In the genomic region with DNA sequence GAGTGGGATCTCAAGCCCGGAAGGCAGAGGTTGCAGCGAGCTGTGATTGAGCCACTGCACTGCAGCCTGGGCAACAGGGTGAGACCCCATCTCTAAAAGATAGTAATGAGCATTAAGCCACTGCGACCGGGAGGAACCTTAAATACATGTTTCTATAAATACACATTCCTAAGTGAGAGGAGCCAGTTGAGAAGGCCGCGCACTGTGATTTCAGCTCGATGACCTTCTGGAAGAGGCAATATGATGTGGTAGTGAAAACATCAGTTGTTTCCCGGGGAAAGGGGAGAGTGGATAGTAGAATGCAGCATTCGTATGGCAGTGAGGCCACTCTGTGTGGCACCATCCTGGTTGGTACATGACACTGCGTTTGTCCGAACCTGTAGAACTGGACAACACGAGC, we compare ENCODE assay signal across 16 cellular contexts. TPM values are rescaled to one million over a fixed set of nuclear protein-coding genes. Genes with fewer than 3 reads are reported as not detected.
DNase-seq lines count a peak whose midpoint lies in the region; ATAC-seq and TF ChIP-seq lines count a peak whose summit lies in the region.
"Had no signal": no experiment of that assay in that cellular context is flagged by ENCODE, and none has a peak within 500 bp of the region (broad histone marks: within the 10 kb centered on the region; RNA-seq: fewer than 3 reads in every experiment).

No MANE protein-coding gene starts in this region.

- CTCF ChIA-PET in RWPE1 (lab: Yijun Ruan, JAX), result no interaction called here

- H3K4me3 Mint-ChIP-seq in endothelial cell (ENCODE audit: unreplicated experiment), result peak overlapping the region; percentile 32
- H3K4me3 Mint-ChIP-seq in type B pancreatic cell, result no peak overlapping the region
- H3K4me3 Mint-ChIP-seq: activated CD4-positive, alpha-beta memory T cell treated with anti-CD3 and anti-CD28 coated beads for 36 hours had no signal

- peaks cover 5% of the 10 kb centered on the region for H3K36me3 Mint-ChIP-seq in endothelial cell (ENCODE audit: low read depth, unreplicated experiment)
- H3K36me3 Mint-ChIP-seq in type B pancreatic cell, result peaks cover 7% of the 10 kb centered on the region

- no peak overlapping the region for H3K23ac ChIP-seq in mesendoderm (ENCODE audit: low read length)

- H2BK120ac ChIP-seq in mesendoderm (ENCODE audit: low read depth, low read length), result no peak overlapping the region

- H3K36me3 ChIP-seq in mesendoderm (ENCODE audit: control insufficient read depth, insufficient read depth, low read length) (no peaks in the 10 kb centered on the region), brain microvascular endothelial cell (replicated peaks) (no peaks in the 10 kb centered on the region)
- H3K36me3 ChIP-seq: neutrophil had no signal

- no peak overlapping the region for H3K9ac ChIP-seq in mesendoderm (ENCODE audit: low read length)

- H2BK15ac ChIP-seq in mesendoderm (replicated peaks; ENCODE audit: low read depth), result no peak overlapping the region

- no peak overlapping the region for H4K5ac ChIP-seq in mesendoderm (ENCODE audit: low read length)

- in situ Hi-C loops in brain microvascular endothelial cell (cut with HindIII; ENCODE audit: low pct_ligation_motif_present, low sequenced_read_pairs), result no loop called here

- no peak overlapping the region for H2BK5ac ChIP-seq in mesendoderm (ENCODE audit: low read length)

- peaks cover 4% of the 10 kb centered on the region for H3K79me2 ChIP-seq in mesendoderm (ENCODE audit: control insufficient read depth, insufficient read depth, low read length)

- no peak for TF ChIP-seq CTCF in RWPE1 (conservative IDR thresholded peaks at IDR 0.05; ENCODE audit: low read depth)
- no peak for TF ChIP-seq CTCF in endothelial cell (IDR thresholded peaks at IDR 0.05; ENCODE audit: unreplicated experiment)
- TF ChIP-seq CTCF in type B pancreatic cell (conservative IDR thresholded peaks at IDR 0.05), result no peak
- no peak for TF ChIP-seq CTCF in brain microvascular endothelial cell (IDR thresholded peaks at IDR 0.05; ENCODE audit: low read depth, low read length, missing control alignments)
- no peak for TF ChIP-seq CTCF in omental fat pad (IDR thresholded peaks at IDR 0.05)

- H4K8ac ChIP-seq in mesendoderm (ENCODE audit: low read depth, low read length), result no peak overlapping the region

- H3K4me1 Mint-ChIP-seq in endothelial cell (ENCODE audit: unreplicated experiment) (peaks cover 33% of the 10 kb centered on the region), type B pancreatic cell (ENCODE audit: unreplicated experiment) (peaks cover 22% of the 10 kb centered on the region)

- H3K4me1 ChIP-seq in mesendoderm (ENCODE audit: control insufficient read depth, low read depth, low read length), result peaks cover 4% of the 10 kb centered on the region
- H3K4me1 ChIP-seq: SJCRH30 had no signal

- H3K27ac Mint-ChIP-seq in endothelial cell (ENCODE audit: unreplicated experiment), result peak overlapping the region; percentile 81
- peak overlapping the region; percentile 10 for H3K27ac Mint-ChIP-seq in type B pancreatic cell
- H3K27ac Mint-ChIP-seq: activated CD4-positive, alpha-beta memory T cell treated with anti-CD3 and anti-CD28 coated beads for 36 hours had no signal

- no CpG with 5 or more reads among the region's 12 CpGs for WGBS in mesendoderm (ENCODE audit: extremely low coverage, insufficient coverage, low lambda C conversion rate)

- H3K4me3 ChIP-seq in mesendoderm (ENCODE audit: low read length) (no peak overlapping the region), brain microvascular endothelial cell (ENCODE audit: low read depth, low read length) (no peak overlapping the region)
- H3K4me3 ChIP-seq: BLaER1 treated with 17β-estradiol and CSF1 and Interleukin-3, amounts not matched to agents 10 nM and 100 nM; GM23248; SJCRH30 had no signal

- H3K4ac ChIP-seq in mesendoderm (ENCODE audit: low read depth, low read length), result no peak overlapping the region

- no peak for ATAC-seq in omental fat pad (ENCODE audit: low FRiP score)

- H2AK5ac ChIP-seq in mesendoderm (ENCODE audit: low read length), result no peak overlapping the region

- peak overlapping the region; percentile 1 for H3K56ac ChIP-seq in mesendoderm (ENCODE audit: low read length)

- peak overlapping the region; percentile 23 for H3K27ac ChIP-seq in RWPE1
- H3K27ac ChIP-seq in mesendoderm (ENCODE audit: low read depth, low read length), result no peak overlapping the region
- H3K27ac ChIP-seq in brain microvascular endothelial cell, result no peak overlapping the region
- H3K27ac ChIP-seq: neutrophil, SJCRH30 had no signal

- DNase-seq in RWPE1 (ENCODE audit: low spot score) (no peak), endothelial cell (ENCODE audit: low spot score) (no peak), mesendoderm (no peak), type B pancreatic cell (ENCODE audit: extremely low spot score, unreplicated experiment) (no peak), brain microvascular endothelial cell (no peak), AG08395 (ENCODE audit: low spot score) (no peak), omental fat pad (ENCODE audit: low spot score) (no peak)
- DNase-seq: activated CD4-positive, alpha-beta memory T cell treated with anti-CD3 and anti-CD28 coated beads for 36 hours; activated T-cell treated with anti-CD3 and anti-CD28 coated beads, Interleukin-2, amount 50 U/mL, for 48 hours; DMS79 treated with DMSO at 0.1 percent for 48 hours; erythroblast; GM23248; SJCRH30; stimulated activated CD4-positive, alpha-beta T cell treated with anti-CD3 and anti-CD28 coated beads, Interleukin-4, amount 100 ng/mL, for 24 hours had no signal

- H3K27me3 ChIP-seq in mesendoderm (ENCODE audit: insufficient read depth, low read length, poor library complexity) (no peaks in the 10 kb centered on the region), brain microvascular endothelial cell (replicated peaks) (no peaks in the 10 kb centered on the region)
- H3K27me3 ChIP-seq: BLaER1 treated with 17β-estradiol and CSF1 and Interleukin-3, amounts not matched to agents 10 nM and 100 nM; neutrophil; SJCRH30 had no signal

- peaks cover 5% of the 10 kb centered on the region for H3K27me3 Mint-ChIP-seq in endothelial cell (ENCODE audit: unreplicated experiment)
- no peaks in the 10 kb centered on the region for H3K27me3 Mint-ChIP-seq in type B pancreatic cell
- H3K27me3 Mint-ChIP-seq: activated CD4-positive, alpha-beta memory T cell treated with anti-CD3 and anti-CD28 coated beads for 36 hours had no signal

- no peak overlapping the region for H3K18ac ChIP-seq in mesendoderm (ENCODE audit: low read length)

- POLR2A ChIA-PET in RWPE1 (lab: Yijun Ruan, JAX; ENCODE audit: low non-redundant PET), result no interaction called here

- peaks cover 5% of the 10 kb centered on the region for H3K79me1 ChIP-seq in mesendoderm (ENCODE audit: low read length)

- no peak overlapping the region for H3K4me2 ChIP-seq in mesendoderm (ENCODE audit: low read length)

- H3K9me3 Mint-ChIP-seq in endothelial cell (ENCODE audit: unreplicated experiment) (no peaks in the 10 kb centered on the region), type B pancreatic cell (peaks cover 3% of the 10 kb centered on the region)
- H3K9me3 Mint-ChIP-seq: activated CD4-positive, alpha-beta memory T cell treated with anti-CD3 and anti-CD28 coated beads for 36 hours had no signal

RNA-seq across cellular contexts. Expression of a gene that starts 18.0 kb away (rescaled TPM):
- total RNA-seq in endothelial cell (ENCODE audit: unreplicated experiment) (46.4 TPM), type B pancreatic cell (ENCODE audit: low replicate concordance) (33.6 and 46.9 TPM in 2 replicates), omental fat pad (10 to 100 TPM; 33.0 to 45.2 (median 39.0) TPM)
- 19.8 TPM for polyA plus RNA-seq in mesendoderm (2013, experiment 1 of 2)
- 19.4 TPM for polyA plus RNA-seq in mesendoderm (2013, experiment 2 of 2)

RNA-seq across cellular contexts. Expression of a gene that starts 26.2 kb away (rescaled TPM):
- 0.41 TPM for total RNA-seq in endothelial cell (ENCODE audit: unreplicated experiment)
- 4.0 TPM for polyA plus RNA-seq in mesendoderm (2013, experiment 1 of 2)
- 4.3 TPM for polyA plus RNA-seq in mesendoderm (2013, experiment 2 of 2)
- 25.3 and 66.6 TPM in 2 replicates for total RNA-seq in type B pancreatic cell (ENCODE audit: low replicate concordance)
- 1 to 10 TPM in 3 of 4 donors, under 1 TPM in 1; 0.79 to 3.6 (median 3.1) TPM for total RNA-seq in omental fat pad
- total RNA-seq: GM23248 had no signal
- polyA plus RNA-seq: GM23248 had no signal

RNA-seq across cellular contexts. Expression of a gene that starts 39.0 kb away (rescaled TPM):
- total RNA-seq in endothelial cell (ENCODE audit: unreplicated experiment), result 61.1 TPM
- 31.3 TPM for polyA plus RNA-seq in mesendoderm (2013, experiment 1 of 2)
- 31.7 TPM for polyA plus RNA-seq in mesendoderm (2013, experiment 2 of 2)
- total RNA-seq in type B pancreatic cell (ENCODE audit: low replicate concordance), result 84.5 and 128 TPM in 2 replicates
- total RNA-seq in omental fat pad, result 100 to 1,000 TPM; 218 to 259 (median 230) TPM

RNA-seq across cellular contexts. Expression of a gene that starts 53.2 kb away (rescaled TPM):
- total RNA-seq in endothelial cell (ENCODE audit: unreplicated experiment) (18.7 TPM), type B pancreatic cell (ENCODE audit: low replicate concordance) (36.2 and 44.0 TPM in 2 replicates), omental fat pad (10 to 100 TPM; 17.6 to 42.1 (median 31.0) TPM)
- 24.9 TPM for polyA plus RNA-seq in mesendoderm (2013, experiment 1 of 2)
- polyA plus RNA-seq in mesendoderm (2013, experiment 2 of 2), result 26.3 TPM
- total RNA-seq: SJCRH30 had no signal
